Comparison of ENCODE assay signal across 5 cellular contexts in genomic region chr16:18996536-18996935, GRCh38. TPM values are rescaled to one million over a fixed set of nuclear protein-coding genes. Genes with fewer than 3 reads are reported as not detected.
"Had no signal": no experiment of that assay in that cellular context is flagged by ENCODE, and none has a peak within 500 bp of the region (broad histone marks: within the 10 kb centered on the region; RNA-seq: fewer than 3 reads in every experiment).

No MANE protein-coding gene starts in this region.

RNA-seq across cellular contexts. Expression of gene TMC7, which starts 12.8 kb away (rescaled TPM):
- total RNA-seq: activated CD4-positive, alpha-beta T cell treated with anti-CD3 and anti-CD28 coated beads, Interleukin-2, amount 10 ng/mL, durations not matched to agents 24 days and 14 days; activated CD8-positive, alpha-beta memory T cell treated with anti-CD3 and anti-CD28 coated beads for 36 hours; activated CD8-positive, alpha-beta T cell treated with anti-CD3 and anti-CD28 coated beads for 36 hours; activated naive CD8-positive, alpha-beta T cell treated with anti-CD3 and anti-CD28 coated beads for 36 hours; activated T-helper 17 cell treated with anti-CD3 and anti-CD28 coated beads, Interleukin-2, amount 50 U/mL, for 72 hours had no signal
